14 cellular contexts compared by ENCODE assay signal in the genomic region with DNA sequence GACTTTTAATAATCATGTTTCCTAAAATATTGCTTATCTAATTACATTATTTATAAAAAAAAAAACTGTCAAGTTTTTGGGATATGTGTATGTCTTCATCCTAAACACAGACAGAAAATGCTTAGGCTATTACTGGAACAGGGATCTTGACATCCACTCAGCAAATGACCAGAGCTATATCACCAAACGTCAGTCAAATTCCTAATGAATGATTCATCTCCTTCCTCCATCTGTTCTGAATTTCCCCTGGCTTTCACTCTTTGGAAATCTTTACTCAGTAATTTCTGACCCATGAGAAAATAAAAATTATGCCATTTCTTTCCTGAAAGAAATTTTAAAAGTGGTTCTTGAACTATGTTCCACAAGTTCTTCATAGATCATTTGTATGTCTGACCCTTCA.
A peak's percentile ranks its signal among the peaks of the same experiment; 100 is the strongest.
DNase-seq lines count a peak whose midpoint lies in the region; ATAC-seq and TF ChIP-seq lines count a peak whose summit lies in the region.
"Had no signal": no experiment of that assay in that cellular context is flagged by ENCODE, and none has a peak within 500 bp of the region (broad histone marks: within the 10 kb centered on the region; RNA-seq: fewer than 3 reads in every experiment).

No MANE protein-coding gene starts in this region.

- TF ChIP-seq CTCF in lower lobe of right lung (IDR thresholded peaks at IDR 0.05) = no peak

- no peaks in the 10 kb centered on the region for H3K27me3 ChIP-seq in lower lobe of right lung (ENCODE audit: low read depth)

- 0 to 11% methylated on average over 1 of the region's 1 CpG for WGBS in mesodermal cell (ENCODE audit: insufficient coverage in 2 of 2), 2 experiments

- no peaks in the 10 kb centered on the region for H3K36me3 ChIP-seq in mesodermal cell (ENCODE audit: control insufficient read depth, insufficient read depth, low read length)
- no peaks in the 10 kb centered on the region for H3K36me3 ChIP-seq in lower lobe of right lung

- DNase-seq in DMS 273 treated with DMSO at 0.1 percent for 48 hours (lab: John Stamatoyannopoulos, UW) (peak; percentile 32), dermis microvascular lymphatic vessel endothelial cell (ENCODE audit: low read depth in 2 of 2) (peak; percentile 80 to 91), lower lobe of right lung (no peak), NCI-H524 treated with DMSO at 0.1 percent for 48 hours (lab: John Stamatoyannopoulos, UW) (no peak), HUDEP-2 (lab: John Stamatoyannopoulos, UW; ENCODE audit: unreplicated experiment in 76 of 76) (no peak)
- DNase-seq: activated B cell treated with CpG ODN at 0.5 μM for 24 hours; activated gamma-delta T cell; CD8-positive, alpha-beta T cell; effector CD8-positive, alpha-beta T cell; NCI-H2029; stimulated activated naive CD4-positive, alpha-beta T cell had no signal

- ATAC-seq in HG03025 (IDR thresholded peaks at IDR 0.05; ENCODE audit: low FRiP score, unreplicated experiment) (no peak), lower lobe of right lung (no peak)
- ATAC-seq: CD8-positive, alpha-beta T cell had no signal

- H3K27ac ChIP-seq in mesodermal cell (ENCODE audit: low read depth, low read length, severe bottlenecking) (peak overlapping the region; percentile 68), lower lobe of right lung (no peak overlapping the region)

- H3K4me3 ChIP-seq in mesodermal cell (ENCODE audit: extremely low read depth, insufficient read depth, low read length, poor library complexity, severe bottlenecking) (no peak overlapping the region), lower lobe of right lung (no peak overlapping the region)

- H3K9me3 ChIP-seq in mesodermal cell (ENCODE audit: control insufficient read depth, low read length) = no peaks in the 10 kb centered on the region
- H3K9me3 ChIP-seq in lower lobe of right lung = no peaks in the 10 kb centered on the region

- intact Hi-C loops in lower lobe of right lung (cut with DNase I) = no loop called here

- H3K4me1 ChIP-seq in mesodermal cell (ENCODE audit: control insufficient read depth, insufficient read depth, low read length, poor library complexity, severe bottlenecking) (peaks cover 17% of the 10 kb centered on the region), lower lobe of right lung (no peaks in the 10 kb centered on the region)

TF ChIP-seq in PFSK-1, 5 proteins besides CTCF, POLR2A, EP300 and RAD21:
- TF ChIP-seq TAF1 (IDR thresholded peaks at IDR 0.05; ENCODE audit: borderline replicate concordance, insufficient read depth, low read length) (no peak), SIN3A (IDR thresholded peaks at IDR 0.05; ENCODE audit: borderline replicate concordance, insufficient read depth, low read length) (peak; percentile 38; the same call in 1 of the 2 replicates), FOXP2 (optimal IDR thresholded peaks at IDR 0.05; ENCODE audit: borderline replicate concordance, extremely low read depth, extremely low read length, insufficient read depth) (no peak), POLR2AphosphoS5 (IDR thresholded peaks at IDR 0.05; ENCODE audit: low read depth, low read length) (no peak)

Comparison
In these comparisons a context has a peak if more than half of its experiments do, and no peak if none do; other contexts are left out.
1. DNase-seq: peak in DMS 273 treated with DMSO at 0.1 percent for 48 hours (single experiment) and dermis microvascular lymphatic vessel endothelial cell (2 of 2); none in lower lobe of right lung (single experiment), NCI-H524 treated with DMSO at 0.1 percent for 48 hours (single experiment) and HUDEP-2 (0 of 76).